ENCODE assay signal across 1 cellular context in the genomic region with DNA sequence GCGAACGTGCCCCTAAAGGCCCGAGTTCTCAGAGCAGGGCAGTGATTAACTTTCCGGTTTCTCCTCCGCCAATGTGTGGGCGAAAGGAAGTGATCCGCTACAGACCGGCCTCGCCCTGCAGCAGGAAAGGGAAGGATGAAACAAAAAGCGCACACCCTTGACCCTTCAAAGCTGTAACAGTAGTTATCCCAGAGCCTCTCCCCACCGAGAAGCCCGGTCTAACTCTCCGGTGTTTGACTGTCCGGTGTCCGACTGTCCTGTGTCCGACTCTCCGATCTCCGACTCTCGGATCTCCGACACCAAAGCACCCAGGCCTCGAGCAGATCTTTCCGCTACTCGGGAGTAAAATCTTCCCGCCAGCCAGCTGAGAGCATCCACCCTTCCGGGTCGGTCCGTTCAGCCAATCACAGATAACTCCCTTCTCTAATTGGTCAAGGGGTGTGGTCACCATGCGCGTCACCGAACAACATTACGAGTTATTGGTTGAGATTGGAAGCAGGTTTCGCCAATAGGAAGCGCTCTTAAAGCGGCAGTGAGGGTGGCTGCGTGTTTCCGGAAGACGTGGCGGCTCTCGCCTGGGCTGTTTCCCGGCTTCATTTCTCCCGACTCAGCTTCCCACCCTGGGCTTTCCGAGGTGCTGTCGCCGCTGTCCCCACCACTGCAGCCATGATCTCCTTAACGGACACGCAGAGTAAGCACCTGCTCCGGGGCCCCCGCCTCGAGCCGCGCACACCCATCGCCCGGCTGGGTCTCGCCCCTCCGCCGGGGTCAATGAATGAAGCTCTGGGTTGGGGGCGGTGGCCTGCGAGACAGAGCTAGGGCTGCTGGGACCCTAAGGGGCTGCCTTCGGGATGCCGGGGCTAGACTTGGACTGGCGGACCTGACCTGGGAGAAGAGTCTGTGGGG.
A peak's percentile ranks its signal among the peaks of the same experiment; 100 is the strongest.
TF ChIP-seq lines count a peak whose summit lies in the region.

A gene with protein sequence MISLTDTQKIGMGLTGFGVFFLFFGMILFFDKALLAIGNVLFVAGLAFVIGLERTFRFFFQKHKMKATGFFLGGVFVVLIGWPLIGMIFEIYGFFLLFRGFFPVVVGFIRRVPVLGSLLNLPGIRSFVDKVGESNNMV (plus strand): TSS at position 532 of the 906 bp plus-strand sequence. CDS start 135 bp downstream, at position 667.
A gene with protein sequence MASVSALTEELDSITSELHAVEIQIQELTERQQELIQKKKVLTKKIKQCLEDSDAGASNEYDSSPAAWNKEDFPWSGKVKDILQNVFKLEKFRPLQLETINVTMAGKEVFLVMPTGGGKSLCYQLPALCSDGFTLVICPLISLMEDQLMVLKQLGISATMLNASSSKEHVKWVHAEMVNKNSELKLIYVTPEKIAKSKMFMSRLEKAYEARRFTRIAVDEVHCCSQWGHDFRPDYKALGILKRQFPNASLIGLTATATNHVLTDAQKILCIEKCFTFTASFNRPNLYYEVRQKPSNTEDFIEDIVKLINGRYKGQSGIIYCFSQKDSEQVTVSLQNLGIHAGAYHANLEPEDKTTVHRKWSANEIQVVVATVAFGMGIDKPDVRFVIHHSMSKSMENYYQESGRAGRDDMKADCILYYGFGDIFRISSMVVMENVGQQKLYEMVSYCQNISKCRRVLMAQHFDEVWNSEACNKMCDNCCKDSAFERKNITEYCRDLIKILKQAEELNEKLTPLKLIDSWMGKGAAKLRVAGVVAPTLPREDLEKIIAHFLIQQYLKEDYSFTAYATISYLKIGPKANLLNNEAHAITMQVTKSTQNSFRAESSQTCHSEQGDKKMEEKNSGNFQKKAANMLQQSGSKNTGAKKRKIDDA (minus strand): TSS at position 378 of the 906 bp plus-strand sequence. CDS start 2,065 bp downstream, outside the sequence.

TF ChIP-seq in endothelial cell of umbilical vein, 7 proteins besides CTCF, POLR2A, EP300 and RAD21:
- peak; percentile 5 for TF ChIP-seq JUN (IDR thresholded peaks at IDR 0.05; ENCODE audit: borderline replicate concordance, insufficient read depth, insufficient read length, low read depth)
- peak; percentile 89 for TF ChIP-seq POLR2AphosphoS5 (IDR thresholded peaks at IDR 0.05; ENCODE audit: insufficient read depth, low read depth, low read length)
- peak; percentile 44 for TF ChIP-seq MYC (IDR thresholded peaks at IDR 0.05; ENCODE audit: low read depth, low read length)
- TF ChIP-seq, protein P1, sequence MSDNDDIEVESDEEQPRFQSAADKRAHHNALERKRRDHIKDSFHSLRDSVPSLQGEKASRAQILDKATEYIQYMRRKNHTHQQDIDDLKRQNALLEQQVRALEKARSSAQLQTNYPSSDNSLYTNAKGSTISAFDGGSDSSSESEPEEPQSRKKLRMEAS (IDR thresholded peaks at IDR 0.05; ENCODE audit: insufficient read depth, insufficient read length): no peak
